1 cellular context compared by ENCODE assay signal in genomic region chr16:5033256-5034166, GRCh38.
TF ChIP-seq lines count a peak whose summit lies in the region.

Gene NAGPA (minus strand): TSS chr16:5033935. CDS start chr16:5033914, 21 bp downstream.

TF ChIP-seq in HEK293, 187 proteins besides CTCF, POLR2A, EP300 and RAD21 (continued from another document and continues in another):
- TF ChIP-seq PATZ1 (tag by site-specific recombination; IDR thresholded peaks at IDR 0.05) (peak; percentile 55), ZNF366 (tag by site-specific recombination; conservative IDR thresholded peaks at IDR 0.05) (no peak), ZNF2 (tag by site-specific recombination; IDR thresholded peaks at IDR 0.05) (no peak), ZNF146 (tag by site-specific recombination; IDR thresholded peaks at IDR 0.05) (no peak), ZFHX2 (tag by site-specific recombination; conservative IDR thresholded peaks at IDR 0.05) (no peak; the same call in 1 of the 2 replicates), ZNF558 (tag by site-specific recombination; IDR thresholded peaks at IDR 0.05) (peak; percentile 41; the same call in 1 of the 2 replicates), KLF16 (tag by site-specific recombination; IDR thresholded peaks at IDR 0.05) (peak; percentile 76), KLF17 (tag by site-specific recombination; IDR thresholded peaks at IDR 0.05) (peak; percentile 95), ZNF624 (tag by site-specific recombination; IDR thresholded peaks at IDR 0.05) (no peak), ZNF223 (tag by site-specific recombination; IDR thresholded peaks at IDR 0.05) (no peak), ZNF621 (tag by site-specific recombination; IDR thresholded peaks at IDR 0.05) (no peak), ZNF398 (tag by site-specific recombination; IDR thresholded peaks at IDR 0.05) (no peak), HOXA7 (CRISPR knock-in tag; IDR thresholded peaks at IDR 0.05; ENCODE audit: borderline replicate concordance) (no peak), ZNF768 (tag by site-specific recombination; IDR thresholded peaks at IDR 0.05) (no peak), ZBTB44 (tag by site-specific recombination; IDR thresholded peaks at IDR 0.05) (0 out of 2 replicates have a peak, but pooled peaks have one; percentile 18), BCL11B (tag by site-specific recombination; IDR thresholded peaks at IDR 0.05; ENCODE audit: low read depth) (no peak), ZNF514 (tag by site-specific recombination; IDR thresholded peaks at IDR 0.05) (no peak), SP2 (tag by site-specific recombination; IDR thresholded peaks at IDR 0.05) (peak; percentile 54), ZNF354C (tag by site-specific recombination; IDR thresholded peaks at IDR 0.05; ENCODE audit: borderline replicate concordance, low read depth) (no peak), ZFP3 (tag by site-specific recombination; IDR thresholded peaks at IDR 0.05; ENCODE audit: low read depth) (no peak), ZNF707 (tag by site-specific recombination; IDR thresholded peaks at IDR 0.05) (no peak), ZNF248 (tag by site-specific recombination; IDR thresholded peaks at IDR 0.05) (no peak), ZBTB1 (tag by site-specific recombination; IDR thresholded peaks at IDR 0.05) (no peak), ZNF792 (tag by site-specific recombination; IDR thresholded peaks at IDR 0.05) (no peak), SETDB1 (IDR thresholded peaks at IDR 0.05; ENCODE audit: insufficient read length, low read length) (no peak), ZSCAN18 (tag by site-specific recombination; IDR thresholded peaks at IDR 0.05) (no peak), ZNF473 (tag by site-specific recombination; IDR thresholded peaks at IDR 0.05) (no peak), PRDM1 (tag by site-specific recombination; IDR thresholded peaks at IDR 0.05) (no peak), KLF7 (tag by site-specific recombination; IDR thresholded peaks at IDR 0.05; ENCODE audit: borderline replicate concordance) (0 out of 2 replicates have a peak, but pooled peaks have one; percentile 47), PRDM2 (tag by site-specific recombination; IDR thresholded peaks at IDR 0.05; ENCODE audit: borderline replicate concordance) (no peak), ZNF132 (tag by site-specific recombination; IDR thresholded peaks at IDR 0.05; ENCODE audit: borderline replicate concordance) (no peak), ZNF391 (tag by site-specific recombination; IDR thresholded peaks at IDR 0.05; ENCODE audit: borderline replicate concordance, low read depth) (peak; percentile 78; the same call in 1 of the 2 replicates), YY2 (tag by site-specific recombination; IDR thresholded peaks at IDR 0.05) (peak; percentile 98), ZSCAN16 (tag by site-specific recombination; IDR thresholded peaks at IDR 0.05) (no peak), FEZF1 (tag by site-specific recombination; IDR thresholded peaks at IDR 0.05) (peak; percentile 93), SCRT1 (tag by site-specific recombination; IDR thresholded peaks at IDR 0.05; ENCODE audit: borderline replicate concordance) (no peak), ZNF362 (tag by site-specific recombination; IDR thresholded peaks at IDR 0.05) (0 out of 2 replicates have a peak, but pooled peaks have one; percentile 32), ZNF133 (tag by site-specific recombination; IDR thresholded peaks at IDR 0.05) (no peak), ZNF544 (tag by site-specific recombination; IDR thresholded peaks at IDR 0.05) (no peak), ZNF26 (tag by site-specific recombination; IDR thresholded peaks at IDR 0.05) (no peak), ZNF626 (tag by site-specific recombination; IDR thresholded peaks at IDR 0.05) (no peak), OVOL3 (tag by site-specific recombination; IDR thresholded peaks at IDR 0.05) (peak; percentile 71; the same call in 1 of the 2 replicates), ZSCAN30 (tag by site-specific recombination; IDR thresholded peaks at IDR 0.05) (peak; percentile 93), YY1 (tag by site-specific recombination; IDR thresholded peaks at IDR 0.05) (peak; percentile 99), ZNF114 (tag by site-specific recombination; IDR thresholded peaks at IDR 0.05) (no peak), ZNF138 (tag by site-specific recombination; IDR thresholded peaks at IDR 0.05; ENCODE audit: borderline replicate concordance) (no peak), ZFP69B (tag by site-specific recombination; IDR thresholded peaks at IDR 0.05) (peak; percentile 77; the same call in 1 of the 2 replicates), ZNF670 (tag by site-specific recombination; IDR thresholded peaks at IDR 0.05; ENCODE audit: low read depth) (no peak), ZNF416 (tag by site-specific recombination; IDR thresholded peaks at IDR 0.05) (no peak), KLF1 (tag by site-specific recombination; IDR thresholded peaks at IDR 0.05) (peak; percentile 52), ZNF10 (tag by site-specific recombination; IDR thresholded peaks at IDR 0.05) (peak; percentile 25; the same call in 1 of the 2 replicates), ZNF202 (tag by site-specific recombination; IDR thresholded peaks at IDR 0.05; ENCODE audit: borderline replicate concordance) (no peak)
